14 cellular contexts compared by ENCODE assay signal in genomic region chr12:52058631-52059324, GRCh38. TPM values are rescaled to one million over a fixed set of nuclear protein-coding genes. Genes with fewer than 3 reads are reported as not detected.
A peak's percentile ranks its signal among the peaks of the same experiment; 100 is the strongest.
DNase-seq lines count a peak whose midpoint lies in the region; ATAC-seq and TF ChIP-seq lines count a peak whose summit lies in the region.
"Had no signal": no experiment of that assay in that cellular context is flagged by ENCODE, and none has a peak within 500 bp of the region (broad histone marks: within the 10 kb centered on the region; RNA-seq: fewer than 3 reads in every experiment).

No MANE protein-coding gene starts in this region.

- no peaks in the 10 kb centered on the region for H3K9me2 ChIP-seq in neural cell (ENCODE audit: insufficient read depth, low read length)

- H3K79me2 ChIP-seq in neural cell (replicated peaks; ENCODE audit: insufficient read depth, low read length), result no peaks in the 10 kb centered on the region

- no peak overlapping the region for H3K27ac Mint-ChIP-seq in T-helper 2 cell treated with Interferon-gamma antibody and Interleukin-4, amounts not matched to agents 5 μg/mL and 100 μg/mL, for 36 hours
- H3K27ac Mint-ChIP-seq: CD8-positive, alpha-beta T cell; T-helper 17 cell had no signal

- H3K27me3 ChIP-seq in neural cell (ENCODE audit: insufficient read depth, low read depth, low read length), result no peaks in the 10 kb centered on the region
- H3K27me3 ChIP-seq: breast epithelium had no signal

- H3K9ac ChIP-seq in neural cell (ENCODE audit: low read length), result peak overlapping the region; percentile 39

- H3K27me3 Mint-ChIP-seq in T-helper 2 cell treated with Interferon-gamma antibody and Interleukin-4, amounts not matched to agents 5 μg/mL and 100 μg/mL, for 36 hours (ENCODE audit: low read depth), result no peaks in the 10 kb centered on the region
- H3K27me3 Mint-ChIP-seq: T-helper 17 cell had no signal

- H3K27ac ChIP-seq in caudate nucleus (ENCODE audit: low read depth, low read length) (peak overlapping the region; percentile 94), neural cell (ENCODE audit: low read length) (peak overlapping the region; percentile 57)
- H3K27ac ChIP-seq: breast epithelium had no signal

- H3K4me3 Mint-ChIP-seq in T-helper 2 cell treated with Interferon-gamma antibody and Interleukin-4, amounts not matched to agents 5 μg/mL and 100 μg/mL, for 36 hours, result no peak overlapping the region
- H3K4me3 Mint-ChIP-seq: CD8-positive, alpha-beta T cell; T-helper 17 cell had no signal

- no peak overlapping the region for H3K4me3 ChIP-seq in neural cell (ENCODE audit: low read length)
- H3K4me3 ChIP-seq: breast epithelium had no signal

- no peaks in the 10 kb centered on the region for H3K9me3 Mint-ChIP-seq in T-helper 2 cell treated with Interferon-gamma antibody and Interleukin-4, amounts not matched to agents 5 μg/mL and 100 μg/mL, for 36 hours
- H3K9me3 Mint-ChIP-seq: CD8-positive, alpha-beta T cell had no signal

- TF ChIP-seq EP300 in neural cell (conservative IDR thresholded peaks at IDR 0.05; ENCODE audit: poor library complexity, severe bottlenecking), result no peak

- no peak for TF ChIP-seq RAD21 in neural cell (conservative IDR thresholded peaks at IDR 0.05)

- H3F3A ChIP-seq in neural cell (ENCODE audit: insufficient read depth, low read length, poor library complexity, severe bottlenecking), result no peaks in the 10 kb centered on the region

- H2AFZ ChIP-seq in neural cell (ENCODE audit: low read depth, low read length), result no peak overlapping the region

- DNase-seq in DMS 273 (lab: John Stamatoyannopoulos, UW; ENCODE audit: unreplicated experiment), result peak; percentile 90
- DNase-seq in NCI-H1417 treated with DMSO at 0.1 percent for 48 hours (lab: John Stamatoyannopoulos, UW), result peak; percentile 14
- peak in 45 of 61 donors; percentile 23 to 93 (median 48) for DNase-seq in caudate nucleus (lab: John Stamatoyannopoulos, UW)
- no peak for DNase-seq in T-helper 2 cell treated with Interferon-gamma antibody and Interleukin-4, amounts not matched to agents 5 μg/mL and 100 μg/mL, for 36 hours (ENCODE audit: low spot score)
- DNase-seq in kidney tubule cell (ENCODE audit: low spot score), result no peak
- DNase-seq: activated CD4-positive, alpha-beta T cell treated with anti-CD3 and anti-CD28 coated beads, Interleukin-2, amount 50 U/mL, for 4 hours; activated effector memory CD4-positive, alpha-beta T cell treated with Interleukin-2 at 50 U/mL for 16 hours; OCI-M1; T-helper 17 cell had no signal

- H3K36me3 Mint-ChIP-seq in T-helper 2 cell treated with Interferon-gamma antibody and Interleukin-4, amounts not matched to agents 5 μg/mL and 100 μg/mL, for 36 hours (ENCODE audit: low read depth), result no peaks in the 10 kb centered on the region

- H3K36me3 ChIP-seq in neural cell (ENCODE audit: insufficient read depth, low read length), result no peaks in the 10 kb centered on the region
- H3K36me3 ChIP-seq: breast epithelium had no signal

- H3K9me3 ChIP-seq in neural cell (ENCODE audit: low read length), result no peaks in the 10 kb centered on the region
- H3K9me3 ChIP-seq: breast epithelium had no signal

- ATAC-seq in HG03571 (IDR thresholded peaks at IDR 0.05; ENCODE audit: unreplicated experiment) (no peak), GM21576 (IDR thresholded peaks at IDR 0.05; ENCODE audit: unreplicated experiment) (no peak)
- ATAC-seq: CD8-positive, alpha-beta T cell; T-helper 17 cell had no signal

- H3K4me1 Mint-ChIP-seq in T-helper 2 cell treated with Interferon-gamma antibody and Interleukin-4, amounts not matched to agents 5 μg/mL and 100 μg/mL, for 36 hours (ENCODE audit: low read depth), result no peaks in the 10 kb centered on the region
- H3K4me1 Mint-ChIP-seq: T-helper 17 cell had no signal

- no peaks in the 10 kb centered on the region for H4K20me1 ChIP-seq in neural cell (ENCODE audit: insufficient read depth)

- TF ChIP-seq CTCF in neural cell (IDR thresholded peaks at IDR 0.05; ENCODE audit: poor library complexity, severe bottlenecking), result no peak

- no peak overlapping the region for H3K4me2 ChIP-seq in neural cell (ENCODE audit: low read length)

TF ChIP-seq in neural cell, 6 proteins besides CTCF, POLR2A, EP300 and RAD21:
- TF ChIP-seq EZH2 (IDR thresholded peaks at IDR 0.05; ENCODE audit: borderline replicate concordance, insufficient read depth, low read length, poor library complexity, severe bottlenecking), result no peak
- TF ChIP-seq SMC3 (conservative IDR thresholded peaks at IDR 0.05; ENCODE audit: poor library complexity), result no peak
- no peak for TF ChIP-seq MXI1 (conservative IDR thresholded peaks at IDR 0.05; ENCODE audit: poor library complexity, severe bottlenecking)
- TF ChIP-seq, protein P1, sequence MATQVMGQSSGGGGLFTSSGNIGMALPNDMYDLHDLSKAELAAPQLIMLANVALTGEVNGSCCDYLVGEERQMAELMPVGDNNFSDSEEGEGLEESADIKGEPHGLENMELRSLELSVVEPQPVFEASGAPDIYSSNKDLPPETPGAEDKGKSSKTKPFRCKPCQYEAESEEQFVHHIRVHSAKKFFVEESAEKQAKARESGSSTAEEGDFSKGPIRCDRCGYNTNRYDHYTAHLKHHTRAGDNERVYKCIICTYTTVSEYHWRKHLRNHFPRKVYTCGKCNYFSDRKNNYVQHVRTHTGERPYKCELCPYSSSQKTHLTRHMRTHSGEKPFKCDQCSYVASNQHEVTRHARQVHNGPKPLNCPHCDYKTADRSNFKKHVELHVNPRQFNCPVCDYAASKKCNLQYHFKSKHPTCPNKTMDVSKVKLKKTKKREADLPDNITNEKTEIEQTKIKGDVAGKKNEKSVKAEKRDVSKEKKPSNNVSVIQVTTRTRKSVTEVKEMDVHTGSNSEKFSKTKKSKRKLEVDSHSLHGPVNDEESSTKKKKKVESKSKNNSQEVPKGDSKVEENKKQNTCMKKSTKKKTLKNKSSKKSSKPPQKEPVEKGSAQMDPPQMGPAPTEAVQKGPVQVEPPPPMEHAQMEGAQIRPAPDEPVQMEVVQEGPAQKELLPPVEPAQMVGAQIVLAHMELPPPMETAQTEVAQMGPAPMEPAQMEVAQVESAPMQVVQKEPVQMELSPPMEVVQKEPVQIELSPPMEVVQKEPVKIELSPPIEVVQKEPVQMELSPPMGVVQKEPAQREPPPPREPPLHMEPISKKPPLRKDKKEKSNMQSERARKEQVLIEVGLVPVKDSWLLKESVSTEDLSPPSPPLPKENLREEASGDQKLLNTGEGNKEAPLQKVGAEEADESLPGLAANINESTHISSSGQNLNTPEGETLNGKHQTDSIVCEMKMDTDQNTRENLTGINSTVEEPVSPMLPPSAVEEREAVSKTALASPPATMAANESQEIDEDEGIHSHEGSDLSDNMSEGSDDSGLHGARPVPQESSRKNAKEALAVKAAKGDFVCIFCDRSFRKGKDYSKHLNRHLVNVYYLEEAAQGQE (IDR thresholded peaks at IDR 0.05; ENCODE audit: borderline replicate concordance), result no peak
- no peak for TF ChIP-seq POLR2AphosphoS5 (IDR thresholded peaks at IDR 0.05)
- TF ChIP-seq TAF1 (IDR thresholded peaks at IDR 0.05; ENCODE audit: low read depth), result no peak
TF ChIP-seq in neural cell: peak in this region for 0.

RNA-seq across cellular contexts. Expression of gene NR4A1, which starts 7.5 kb away (rescaled TPM):
- 3.4 and 6.1 TPM in 2 replicates for polyA plus RNA-seq in neural cell
- polyA minus RNA-seq in neural cell, result 5.0 and 7.3 TPM in 2 replicates

RNA-seq across cellular contexts. Expression of gene ATG101, which starts 11.0 kb away (rescaled TPM):
- polyA plus RNA-seq in neural cell, result 53.9 and 55.6 TPM in 2 replicates
- polyA minus RNA-seq in neural cell, result 32.5 and 40.2 TPM in 2 replicates

RNA-seq across cellular contexts. Expression of gene SMIM41, which starts 20.7 kb away (rescaled TPM):
- not detected in 2 replicates for polyA plus RNA-seq in neural cell
- not detected in 2 replicates for polyA minus RNA-seq in neural cell

RNA-seq across cellular contexts. Expression of gene TAMALIN, which starts 52.0 kb away (rescaled TPM):
- polyA plus RNA-seq in neural cell, result 5.4 and 6.1 TPM in 2 replicates
- polyA minus RNA-seq in neural cell, result 2.2 and 2.4 TPM in 2 replicates

Comparison
In these comparisons a context has a peak if more than half of its experiments do, and no peak if none do; other contexts are left out.
1. DNase-seq: peak in DMS 273 (single experiment), NCI-H1417 treated with DMSO at 0.1 percent for 48 hours (single experiment) and caudate nucleus (45 of 61); none in T-helper 2 cell treated with Interferon-gamma antibody and Interleukin-4, amounts not matched to agents 5 μg/mL and 100 μg/mL, for 36 hours (single experiment) and kidney tubule cell (single experiment).